In the genomic region with DNA sequence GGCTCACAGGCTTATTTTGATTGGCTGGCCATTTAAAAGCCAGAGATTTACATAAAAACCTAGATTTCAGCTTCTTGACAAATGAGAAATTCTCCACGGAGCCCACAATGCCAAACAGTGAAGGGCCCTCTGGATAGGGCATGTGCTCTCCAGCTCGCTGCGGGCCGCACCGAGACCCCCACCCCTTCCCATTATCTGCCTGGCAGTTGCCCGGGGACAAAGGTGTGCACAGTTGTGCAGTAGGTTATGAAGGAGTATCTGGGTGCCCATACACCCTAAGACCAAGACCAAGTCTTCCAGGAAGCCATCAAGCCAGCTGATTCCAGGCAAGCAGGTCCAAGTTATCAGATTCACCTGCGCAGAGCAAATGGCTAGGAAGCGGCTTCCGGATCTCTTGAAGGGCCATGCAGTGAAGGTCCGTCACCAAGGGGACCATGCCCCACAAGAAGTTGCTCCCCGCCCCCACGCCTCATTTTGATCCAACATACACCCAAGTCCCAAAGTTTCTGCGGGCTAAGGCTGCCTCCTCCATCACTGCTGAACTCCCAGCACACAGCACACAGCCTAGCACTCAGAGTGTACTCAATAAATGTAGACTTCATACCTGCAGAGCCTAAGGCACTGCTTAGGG, we compare ENCODE assay signal across 8 cellular contexts. TPM values are rescaled to one million over a fixed set of nuclear protein-coding genes. Genes with fewer than 3 reads are reported as not detected.
A peak's percentile ranks its signal among the peaks of the same experiment; 100 is the strongest.
DNase-seq lines count a peak whose midpoint lies in the region; ATAC-seq, FAIRE-seq and TF ChIP-seq lines count a peak whose summit lies in the region.

No MANE protein-coding gene starts in this region.

- no peak for DNase-seq in DND-41
- no peak for DNase-seq in SJSA1 (ENCODE audit: low read depth in 1 of 2, low spot score in 2 of 2)
- no peak for DNase-seq in fibroblast of mammary gland (ENCODE audit: low read depth)
- DNase-seq in trophoblast cell, result no peak
- DNase-seq in D721Med (ENCODE audit: insufficient read length, low spot score), result no peak
- DNase-seq in activated effector memory CD4-positive, alpha-beta T cell treated with Interleukin-2 at 50 U/mL for 16 hours, result no peak
- no peak for DNase-seq in AG08395 (ENCODE audit: low spot score)
- DNase-seq in NCI-H1417 treated with DMSO at 0.1 percent for 48 hours (lab: John Stamatoyannopoulos, UW), result no peak

- no peak for ATAC-seq in DND-41 (ENCODE audit: insufficient read depth, low read depth)

- no peak overlapping the region for H2BK12ac ChIP-seq in trophoblast cell (ENCODE audit: low read length)

- H2BK5ac ChIP-seq in trophoblast cell (ENCODE audit: low read depth, low read length, poor library complexity), result no peak overlapping the region

- no peak overlapping the region for H2AK5ac ChIP-seq in trophoblast cell (ENCODE audit: low read length)

- peaks cover 13% of the 10 kb centered on the region; the same call in 1 of the 2 replicates for H4K20me1 ChIP-seq in DND-41 (ENCODE audit: insufficient read depth, low read length)

- H3K27ac ChIP-seq in DND-41 (ENCODE audit: low read length) (peak overlapping the region; percentile 95), SJSA1 (no peak overlapping the region), trophoblast cell (ENCODE audit: low read depth, low read length) (no peak overlapping the region)

- H3K23ac ChIP-seq in trophoblast cell (ENCODE audit: low read length), result no peak overlapping the region

- no peak overlapping the region for H2BK120ac ChIP-seq in trophoblast cell (ENCODE audit: insufficient read depth, low read length, poor library complexity)

- peak overlapping the region; percentile 98 for H3K4me2 ChIP-seq in DND-41 (ENCODE audit: insufficient read depth, low read length)
- H3K4me2 ChIP-seq in trophoblast cell (ENCODE audit: low read length), result peak overlapping the region; percentile 90

- H3K79me1 ChIP-seq in trophoblast cell (ENCODE audit: low read length), result peaks cover 5% of the 10 kb centered on the region

- no peak overlapping the region for H3K14ac ChIP-seq in trophoblast cell (ENCODE audit: low read length)

- no peak overlapping the region for H4K8ac ChIP-seq in trophoblast cell (ENCODE audit: low read depth, low read length)

- H2AFZ ChIP-seq in DND-41 (ENCODE audit: low read depth, low read length), result peak overlapping the region; percentile 95; the same call in 1 of the 2 replicates
- no peak overlapping the region for H2AFZ ChIP-seq in trophoblast cell (ENCODE audit: insufficient read depth, low read length, poor library complexity)

- no CpG with 5 or more reads among the region's 13 CpGs for WGBS in trophoblast cell (ENCODE audit: extremely low coverage, insufficient coverage, insufficient read length)

- no peak for FAIRE-seq in D721Med (lab: Jason Lieb, UNC)

- H4K12ac ChIP-seq in trophoblast cell (ENCODE audit: low read depth, low read length), result no peak overlapping the region

- peak overlapping the region; percentile 96 to 100 for H3K4me3 ChIP-seq in DND-41 (ENCODE audit: low read depth in 1 of 2, low read length in 2 of 2)
- peak overlapping the region; percentile 71 for H3K4me3 ChIP-seq in SJSA1
- peak overlapping the region; percentile 91 for H3K4me3 ChIP-seq in fibroblast of mammary gland (ENCODE audit: control insufficient read depth, low read depth, low read length)
- peak overlapping the region; percentile 88 for H3K4me3 ChIP-seq in trophoblast cell (ENCODE audit: low read depth, low read length)

- H3K27me3 ChIP-seq in DND-41 (ENCODE audit: insufficient read depth, low read length, poor library complexity), result no peaks in the 10 kb centered on the region
- no peaks in the 10 kb centered on the region for H3K27me3 ChIP-seq in SJSA1 (replicated peaks)
- no peaks in the 10 kb centered on the region for H3K27me3 ChIP-seq in trophoblast cell (ENCODE audit: insufficient read depth, low read length)

- H3K4me1 ChIP-seq in DND-41 (ENCODE audit: insufficient read depth, low read length) (peaks cover 27% of the 10 kb centered on the region), SJSA1 (replicated peaks) (peaks cover 12% of the 10 kb centered on the region), trophoblast cell (ENCODE audit: control insufficient read depth in 1 of 2, insufficient read depth in 2 of 2, low read length in 2 of 2) (peaks cover 7 to 10% of the 10 kb centered on the region in 2 experiments)

- H3K4ac ChIP-seq in trophoblast cell (ENCODE audit: low read depth, low read length), result peak overlapping the region; percentile 19

- no peak overlapping the region for H4K91ac ChIP-seq in trophoblast cell (ENCODE audit: low read depth, low read length)

- TF ChIP-seq CTCF in DND-41 (IDR thresholded peaks at IDR 0.05; ENCODE audit: borderline replicate concordance, extremely low read depth, low read length, poor library complexity, severe bottlenecking), result no peak
- TF ChIP-seq CTCF in fibroblast of mammary gland (conservative IDR thresholded peaks at IDR 0.05; ENCODE audit: control insufficient read depth, insufficient read depth, low read depth, low read length), result no peak
- TF ChIP-seq CTCF in D721Med (IDR thresholded peaks at IDR 0.05; ENCODE audit: insufficient read depth, missing control alignments), result no peak

- H3K9me3 ChIP-seq in DND-41 (ENCODE audit: insufficient read depth, low read length, severe bottlenecking), result no peaks in the 10 kb centered on the region
- no peaks in the 10 kb centered on the region for H3K9me3 ChIP-seq in SJSA1 (replicated peaks)
- peaks cover 3% of the 10 kb centered on the region for H3K9me3 ChIP-seq in trophoblast cell (ENCODE audit: insufficient read depth, low read depth, low read length)

- H3K79me2 ChIP-seq in DND-41 (ENCODE audit: insufficient read depth, low read length) (peaks cover 46% of the 10 kb centered on the region), trophoblast cell (ENCODE audit: control insufficient read depth, insufficient read depth, low read length, poor library complexity) (peaks cover 10% of the 10 kb centered on the region)

- H3K36me3 ChIP-seq in DND-41 (ENCODE audit: insufficient read depth, low read length), result peaks cover 21% of the 10 kb centered on the region
- H3K36me3 ChIP-seq in SJSA1, result peaks cover 8% of the 10 kb centered on the region
- H3K36me3 ChIP-seq in trophoblast cell (ENCODE audit: control insufficient read depth in 1 of 2, insufficient read depth in 2 of 2, low read length in 2 of 2), result peaks cover 3 to 5% of the 10 kb centered on the region in 2 experiments

- H3K18ac ChIP-seq in trophoblast cell (ENCODE audit: low read length), result no peak overlapping the region

- H3K9ac ChIP-seq in DND-41 (ENCODE audit: low read depth, low read length) (peak overlapping the region; percentile 99), trophoblast cell (ENCODE audit: low read length) (peak overlapping the region; percentile 5)

RNA-seq across cellular contexts. Expression of a gene that starts 1.3 kb away (rescaled TPM):
- 5.6 and 9.3 TPM in 2 replicates for total RNA-seq in SJSA1 (2014; rRNA removed; shearing (Covaris generic))
- 15.4 and 16.5 TPM in 2 replicates for polyA plus RNA-seq in trophoblast cell (2013)

RNA-seq across cellular contexts. Expression of a gene that starts 35.2 kb away (rescaled TPM):
- total RNA-seq in SJSA1 (2014; rRNA removed; shearing (Covaris generic)), result 9.4 and 21.4 TPM in 2 replicates
- polyA plus RNA-seq in trophoblast cell (2013), result 12.1 and 12.2 TPM in 2 replicates
